ENCODE assay signal across 1 cellular context in the genomic region with DNA sequence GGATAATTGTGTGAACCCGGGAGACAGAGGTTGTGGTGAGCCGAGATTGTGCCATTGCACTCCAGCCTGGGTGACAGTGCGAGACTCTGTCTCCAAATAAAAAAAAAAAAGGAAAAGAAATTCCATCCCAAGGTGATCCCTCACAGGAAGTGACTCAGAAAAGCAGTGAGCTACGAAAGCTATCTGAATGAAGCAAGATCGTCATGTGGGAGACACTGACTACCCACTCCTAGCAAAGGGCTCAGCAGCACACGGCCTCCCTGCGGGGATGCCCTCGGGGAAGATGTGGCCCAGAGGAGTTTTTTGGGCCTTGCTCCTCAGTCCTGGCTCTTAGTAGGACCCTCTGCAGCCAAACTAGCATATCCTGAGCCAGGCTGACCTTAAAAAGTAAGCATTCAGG. TPM values are rescaled to one million over a fixed set of nuclear protein-coding genes. Genes with fewer than 3 reads are reported as not detected.
"Had no signal": no experiment of that assay in that cellular context is flagged by ENCODE, and none has a peak within 500 bp of the region (broad histone marks: within the 10 kb centered on the region; RNA-seq: fewer than 3 reads in every experiment).

No MANE protein-coding gene starts in this region.

RNA-seq across cellular contexts. Expression of gene RIMBP3, which starts 6.8 kb away (rescaled TPM):
- polyA plus RNA-seq: endothelial cell of umbilical vein had no signal
